ENCODE assay signal across 26 cellular contexts in the genomic region with DNA sequence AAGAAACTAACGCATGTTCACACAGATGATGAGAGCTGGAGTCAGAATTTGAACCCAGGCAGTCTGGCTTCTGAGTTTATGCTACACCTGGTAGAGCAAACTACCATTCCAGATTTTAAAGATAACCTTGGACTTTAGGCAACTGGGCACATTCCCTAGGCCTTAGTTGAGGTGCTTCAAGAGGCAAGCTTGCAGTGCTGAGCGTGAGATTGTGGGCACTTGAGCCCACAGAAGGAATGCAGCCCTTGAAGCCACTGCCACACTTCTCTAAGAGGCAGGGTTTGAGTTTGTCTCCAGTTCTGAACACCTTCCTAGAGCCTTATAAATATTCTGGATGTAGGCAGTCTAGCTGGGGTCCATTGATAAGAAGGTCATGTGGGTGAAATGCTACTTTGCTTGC.
"Had no signal": no experiment of that assay in that cellular context is flagged by ENCODE, and none has a peak within 500 bp of the region (broad histone marks: within the 10 kb centered on the region; RNA-seq: fewer than 3 reads in every experiment).

No MANE protein-coding gene starts in this region.

- H3K9ac ChIP-seq: KMS-11 had no signal

- H3K4me2 ChIP-seq: KMS-11 had no signal

- H3K4me3 ChIP-seq: ascending aorta, cardiac muscle cell, Peyer's patch, SK-N-MC had no signal

- H3K27me3 ChIP-seq: ascending aorta, Peyer's patch had no signal

- H3K36me3 ChIP-seq: ascending aorta, cardiac muscle cell, Peyer's patch, WERI-Rb-1 had no signal

- DNase-seq: activated CD4-positive, alpha-beta memory T cell treated with anti-CD3 and anti-CD28 coated beads, Interleukin-2, amount 10 ng/mL, durations not matched to agents 7 days and 5 days; activated CD4-positive, alpha-beta T cell treated with anti-CD3 and anti-CD28 coated beads for 1 hour; activated CD4-positive, alpha-beta T cell treated with anti-CD3 and anti-CD28 coated beads for 48 hours; activated CD4-positive, CD25-positive, alpha-beta regulatory T cell; activated CD8-positive, alpha-beta memory T cell treated with anti-CD3 and anti-CD28 coated beads for 24 hours; activated CD8-positive, alpha-beta memory T cell treated with anti-CD3 and anti-CD28 coated beads, Interleukin-2, amount 10 ng/mL, durations not matched to agents 7 days and 5 days; activated CD8-positive, alpha-beta memory T cell treated with anti-CD3 and anti-CD28 coated beads, Interleukin-2, amount 50 U/mL, for 48 hours; activated gamma-delta T cell; activated naive CD4-positive, alpha-beta T cell treated with Interleukin-2 at 50 U/mL for 16 hours; activated naive CD8-positive, alpha-beta T cell treated with anti-CD3 and anti-CD28 coated beads, Interleukin-2, amount 10 ng/mL, durations not matched to agents 7 days and 5 days; amygdala; NCI-H1105; NCI-H1436; NCI-H1694; NCI-H1930; NCI-H2081 treated with DMSO at 0.1 percent for 48 hours; NCI-H345; NCI-H524 treated with DMSO at 0.1 percent for 48 hours; Peyer's patch; T1000; WERI-Rb-1 had no signal

- ATAC-seq: activated CD8-positive, alpha-beta memory T cell treated with anti-CD3 and anti-CD28 coated beads, Interleukin-2, amount 10 ng/mL, durations not matched to agents 7 days and 5 days had no signal

- H3K4me1 ChIP-seq: ascending aorta, Peyer's patch had no signal

- H3K27ac ChIP-seq: ascending aorta, cardiac muscle cell, KMS-11, Peyer's patch, RWPE1, SK-N-MC, WERI-Rb-1 had no signal

- H3K9me3 ChIP-seq: ascending aorta, Peyer's patch had no signal
